Comparison of ENCODE assay signal across 8 cellular contexts in genomic region chr19:12052057-12052570, GRCh38. TPM values are rescaled to one million over a fixed set of nuclear protein-coding genes. Genes with fewer than 3 reads are reported as not detected.
DNase-seq lines count a peak whose midpoint lies in the region; ATAC-seq, FAIRE-seq and TF ChIP-seq lines count a peak whose summit lies in the region.

No MANE protein-coding gene starts in this region.

- ATAC-seq in T-cell (replicated peaks in 1 of 4) (peak; percentile 28 to 64 (median 36)), GM21381 (IDR thresholded peaks at IDR 0.05; ENCODE audit: unreplicated experiment) (no peak), GM19397 (IDR thresholded peaks at IDR 0.05; ENCODE audit: unreplicated experiment) (no peak)

- peak overlapping the region; percentile 86 to 99 (median 96) for H3K4me2 ChIP-seq in BLaER1 treated with 17β-estradiol and CSF1 and Interleukin-3, amounts not matched to agents 10 nM and 100 nM
- H3K4me2 ChIP-seq in hepatocyte, result peak overlapping the region; percentile 92
- H3K4me2 ChIP-seq in smooth muscle cell, result peak overlapping the region; percentile 90

- no peak for TF ChIP-seq POLR2A in H54 (IDR thresholded peaks at IDR 0.05; ENCODE audit: low read depth, low read length)

- no peaks in the 10 kb centered on the region for H3K9me2 ChIP-seq in hepatocyte (replicated peaks; ENCODE audit: insufficient read depth)

- TF ChIP-seq CTCF in hepatocyte (IDR thresholded peaks at IDR 0.05; ENCODE audit: poor library complexity) (no peak), smooth muscle cell (IDR thresholded peaks at IDR 0.05; ENCODE audit: borderline replicate concordance, insufficient read depth, poor library complexity, severe bottlenecking) (no peak)

- peak overlapping the region; percentile 76 to 87 (median 81) for H3K9ac ChIP-seq in BLaER1 treated with 17β-estradiol and CSF1 and Interleukin-3, amounts not matched to agents 10 nM and 100 nM
- peak overlapping the region; percentile 25 for H3K9ac ChIP-seq in smooth muscle cell (ENCODE audit: low read depth)

- peaks cover 0 to 3% (median 3%) of the 10 kb centered on the region in 3 donors for H3K9me3 Mint-ChIP-seq in T-cell

- H3K4me1 Mint-ChIP-seq in T-cell, result peaks cover 9 to 21% (median 13%) of the 10 kb centered on the region in 3 donors

- H3K27me3 ChIP-seq in BLaER1 treated with 17β-estradiol and CSF1 and Interleukin-3, amounts not matched to agents 10 nM and 100 nM, result no peaks in the 10 kb centered on the region
- H3K27me3 ChIP-seq in hepatocyte (no peaks in the 10 kb centered on the region), smooth muscle cell (ENCODE audit: low read depth) (no peaks in the 10 kb centered on the region)

- H4K20me1 ChIP-seq in BLaER1 treated with 17β-estradiol and CSF1 and Interleukin-3, amounts not matched to agents 10 nM and 100 nM, result no peaks in the 10 kb centered on the region; a peak in 1 of 22 replicates
- H4K20me1 ChIP-seq in hepatocyte (ENCODE audit: insufficient read depth, poor library complexity, severe bottlenecking), result no peaks in the 10 kb centered on the region
- no peaks in the 10 kb centered on the region for H4K20me1 ChIP-seq in smooth muscle cell (ENCODE audit: low read depth)

- peak overlapping the region; percentile 74 to 84 (median 77) for H3K4me3 ChIP-seq in BLaER1 treated with 17β-estradiol and CSF1 and Interleukin-3, amounts not matched to agents 10 nM and 100 nM
- peak overlapping the region; percentile 62 for H3K4me3 ChIP-seq in hepatocyte
- peak overlapping the region; percentile 64 for H3K4me3 ChIP-seq in smooth muscle cell

- H2AFZ ChIP-seq in hepatocyte (peak overlapping the region; percentile 75), smooth muscle cell (ENCODE audit: low read depth) (peak overlapping the region; percentile 87)

- peak; percentile 71 for FAIRE-seq in H54 (lab: Jason Lieb, UNC)

- peaks cover 9 to 33% (median 21%) of the 10 kb centered on the region in 11 experiments for H3K36me3 ChIP-seq in BLaER1 treated with 17β-estradiol and CSF1 and Interleukin-3, amounts not matched to agents 10 nM and 100 nM
- no peaks in the 10 kb centered on the region for H3K36me3 ChIP-seq in hepatocyte (replicated peaks; ENCODE audit: insufficient read depth, low read depth)
- H3K36me3 ChIP-seq in smooth muscle cell (ENCODE audit: low read depth), result no peaks in the 10 kb centered on the region

- DNase-seq in H54 (ENCODE audit: insufficient read length, low spot score) (no peak), T-cell (no peak), hepatocyte (ENCODE audit: low spot score) (peak; percentile 26), smooth muscle cell (lab: John Stamatoyannopoulos, UW; ENCODE audit: unreplicated experiment) (no peak), HEK293T (ENCODE audit: extremely low spot score) (no peak)

- H3K4me1 ChIP-seq in BLaER1 treated with 17β-estradiol and CSF1 and Interleukin-3, amounts not matched to agents 10 nM and 100 nM, result peaks cover 8 to 13% (median 9%) of the 10 kb centered on the region in 10 experiments; a peak in 19 of 20 replicates
- peaks cover 5% of the 10 kb centered on the region for H3K4me1 ChIP-seq in hepatocyte (ENCODE audit: insufficient read depth)
- peaks cover 3% of the 10 kb centered on the region for H3K4me1 ChIP-seq in smooth muscle cell (ENCODE audit: low read depth)

- no peak overlapping the region for H3K27ac Mint-ChIP-seq in T-cell

- H3K27ac ChIP-seq in BLaER1 treated with 17β-estradiol and CSF1 and Interleukin-3, amounts not matched to agents 10 nM and 100 nM, result peak overlapping the region; percentile 21 to 82 (median 72); a peak in 21 of 22 replicates
- H3K27ac ChIP-seq in hepatocyte (peak overlapping the region; percentile 66), smooth muscle cell (ENCODE audit: low read depth) (no peak overlapping the region)

- CTCF ChIA-PET in T-cell (lab: Charles Lee) (interaction anchor here (0.5 to 0.6 kb wide), 2 partner anchors 45 to 1909 kb away, joined by 4 to 7 read pairs; no protein-coding TSS in a partner anchor), HEK293T (lab: Yijun Ruan, JAX) (no interaction called here)

- H3K9me3 ChIP-seq in BLaER1 treated with 17β-estradiol and CSF1 and Interleukin-3, amounts not matched to agents 10 nM and 100 nM (replicated peaks in 1 of 11), result peaks cover 31 to 43% (median 37%) of the 10 kb centered on the region in 11 experiments
- H3K9me3 ChIP-seq in hepatocyte (ENCODE audit: low read depth) (no peaks in the 10 kb centered on the region), smooth muscle cell (replicated peaks; ENCODE audit: low read depth) (no peaks in the 10 kb centered on the region)

- WGBS in hepatocyte (ENCODE audit: low lambda C conversion rate, missing lambda C conversion rate), result 2% methylated on average over 21 of the region's 21 CpGs
- 2% methylated on average over 20 of the region's 21 CpGs for WGBS in smooth muscle cell (ENCODE audit: low lambda C conversion rate)

- POLR2A ChIA-PET in T-cell (lab: Charles Lee) (no interaction called here), HEK293T (lab: Yijun Ruan, JAX) (no interaction called here)

- H3K79me2 ChIP-seq in hepatocyte (no peaks in the 10 kb centered on the region), smooth muscle cell (ENCODE audit: low read depth) (no peaks in the 10 kb centered on the region)

- H3K4me3 Mint-ChIP-seq in T-cell, result peak overlapping the region; percentile 71 to 82 (median 77)

- H3K27me3 Mint-ChIP-seq in T-cell, result peaks cover 11 to 15% of the 10 kb centered on the region in 2 donors

- H3F3A ChIP-seq in smooth muscle cell (ENCODE audit: low read depth), result no peaks in the 10 kb centered on the region

- H3K36me3 Mint-ChIP-seq in T-cell, result no peaks in the 10 kb centered on the region

TF ChIP-seq in HEK293T, 16 proteins besides CTCF, POLR2A, EP300 and RAD21:
- TF ChIP-seq L3MBTL2 (conservative IDR thresholded peaks at IDR 0.05) (no peak), FOXK2 (IDR thresholded peaks at IDR 0.05) (no peak), SUZ12 (IDR thresholded peaks at IDR 0.05) (no peak), HDGF (IDR thresholded peaks at IDR 0.05; ENCODE audit: borderline replicate concordance) (no peak), TARDBP (IDR thresholded peaks at IDR 0.05) (no peak), NFRKB (IDR thresholded peaks at IDR 0.05) (no peak), FOXA1 (IDR thresholded peaks at IDR 0.05) (no peak), LEF1 (IDR thresholded peaks at IDR 0.05; ENCODE audit: borderline replicate concordance) (no peak), CTBP1 (IDR thresholded peaks at IDR 0.05; ENCODE audit: borderline replicate concordance) (no peak), PKNOX1 (IDR thresholded peaks at IDR 0.05) (no peak), FOXM1 (IDR thresholded peaks at IDR 0.05; ENCODE audit: borderline replicate concordance) (no peak), ZNF384 (IDR thresholded peaks at IDR 0.05) (no peak), SP1 (IDR thresholded peaks at IDR 0.05) (no peak), BHLHE40 (IDR thresholded peaks at IDR 0.05; ENCODE audit: borderline replicate concordance) (no peak), ELF4 (IDR thresholded peaks at IDR 0.05) (no peak), ARNT (IDR thresholded peaks at IDR 0.05) (no peak)
TF ChIP-seq in HEK293T: peak in this region for 0.

RNA-seq across cellular contexts. Expression of gene ZNF878, which starts 0.6 kb away (rescaled TPM):
- total RNA-seq in T-cell, result under 1 TPM in 2 of 5 donors, not detected in 3; 0.29 to 0.33 TPM
- 0.32 and 0.77 TPM in 2 replicates for total RNA-seq in hepatocyte
- polyA plus RNA-seq in hepatocyte, result 0.91 TPM in 1 of 2 replicates, not detected in the other
- total RNA-seq in smooth muscle cell, result 0.36 and 2.5 TPM in 2 replicates
- polyA plus RNA-seq in smooth muscle cell, result 1.5 TPM in 1 of 2 replicates, not detected in the other

RNA-seq across cellular contexts. Expression of gene ZNF844, which starts 12.4 kb away (rescaled TPM):
- 10 to 100 TPM in 4 of 5 donors, 1 to 10 TPM in 1; 9.2 to 20.7 (median 11.5) TPM for total RNA-seq in T-cell
- total RNA-seq in hepatocyte, result 11.2 and 13.8 TPM in 2 replicates
- polyA plus RNA-seq in hepatocyte, result 3.0 and 4.1 TPM in 2 replicates
- 4.4 and 10.4 TPM in 2 replicates for total RNA-seq in smooth muscle cell
- 0.80 and 1.9 TPM in 2 replicates for polyA plus RNA-seq in smooth muscle cell

RNA-seq across cellular contexts. Expression of gene ZNF433, which starts 16.6 kb away (rescaled TPM):
- total RNA-seq in T-cell (1 to 10 TPM in 3 of 5 donors, under 1 TPM in 2; 0.41 to 1.9 (median 1.5) TPM), hepatocyte (6.1 and 8.1 TPM in 2 replicates), smooth muscle cell (6.9 and 10.2 TPM in 2 replicates)
- polyA plus RNA-seq in hepatocyte (5.6 and 9.0 TPM in 2 replicates), smooth muscle cell (2.6 and 3.0 TPM in 2 replicates)

Comparison
In these comparisons a context has a peak if more than half of its experiments do, and no peak if none do; other contexts are left out.
1. ATAC-seq: peak in T-cell (4 of 4); none in GM21381 (single experiment) and GM19397 (single experiment).
2. Peak in every context shown above with its lines, with median percentiles within 50 percentile points of each other: H3K4me2 ChIP-seq and H3K4me3 ChIP-seq.